Comparison of ENCODE assay signal across 18 cellular contexts in the genomic region with DNA sequence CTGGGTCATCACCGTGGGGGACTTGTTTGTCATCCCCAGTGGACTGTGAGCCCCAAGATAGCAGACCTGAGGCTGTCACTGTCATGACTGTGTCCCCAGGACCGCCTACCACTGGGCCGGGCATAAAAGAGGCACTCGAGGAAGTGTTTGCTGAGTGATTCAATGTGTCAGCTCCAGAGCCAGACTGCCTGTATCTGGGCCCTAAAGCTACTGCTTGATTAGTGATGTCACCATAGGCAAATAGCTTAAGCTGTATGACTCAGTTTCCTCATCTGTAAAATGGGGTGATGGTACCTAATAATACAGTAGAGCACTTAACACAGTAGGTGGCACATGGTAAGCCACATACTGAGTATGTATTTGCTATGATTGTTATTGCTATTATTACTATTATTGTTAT. TPM values are rescaled to one million over a fixed set of nuclear protein-coding genes. Genes with fewer than 3 reads are reported as not detected.
DNase-seq lines count a peak whose midpoint lies in the region; ATAC-seq and TF ChIP-seq lines count a peak whose summit lies in the region.
"Had no signal": no experiment of that assay in that cellular context is flagged by ENCODE, and none has a peak within 500 bp of the region (broad histone marks: within the 10 kb centered on the region; RNA-seq: fewer than 3 reads in every experiment).

No MANE protein-coding gene starts in this region.

- H3K27me3 ChIP-seq in upper lobe of right lung: no peaks in the 10 kb centered on the region

- H3K9me3 ChIP-seq in upper lobe of right lung: no peaks in the 10 kb centered on the region
- H3K9me3 ChIP-seq: HAP-1 had no signal

- H3K27ac ChIP-seq in upper lobe of right lung (no peak overlapping the region), substantia nigra (ENCODE audit: low read depth, low read length, poor library complexity, severe bottlenecking) (no peak overlapping the region)
- H3K27ac ChIP-seq: HL-60 had no signal

- intact Hi-C loops in upper lobe of right lung (cut with DNase I): no loop called here

- DNase-seq in RKO (ENCODE audit: low spot score) (peak; percentile 38), upper lobe of right lung (peak; percentile 76), substantia nigra (lab: John Stamatoyannopoulos, UW) (no peak), HPDE6-E6E7 (ENCODE audit: extremely low spot score) (no peak)
- DNase-seq: Calu3; CD4-positive, CD25-positive, alpha-beta regulatory T cell; DMS79; NCI-H187 treated with DMSO at 0.1 percent for 48 hours; NCI-H2171; NCI-H446 treated with DMSO at 0.1 percent for 48 hours; NK-92 treated with Interleukin-12 subunit alpha and Interleukin-12 subunit beta, amount 100 ng/mL, for 24 hours; RPMI8226 had no signal

- no peak overlapping the region for H3K4me3 ChIP-seq in upper lobe of right lung
- H3K4me3 ChIP-seq: HAP-1 had no signal

- ATAC-seq in esophagus mucosa (peak; percentile 69), upper lobe of right lung (peak; percentile 80), GM21723 (IDR thresholded peaks at IDR 0.05; ENCODE audit: unreplicated experiment) (no peak)

- TF ChIP-seq CTCF in upper lobe of right lung (IDR thresholded peaks at IDR 0.05): no peak

- H3K4me1 ChIP-seq in upper lobe of right lung: peaks cover 3% of the 10 kb centered on the region
- H3K4me1 ChIP-seq: HAP-1 had no signal

- peaks cover 77% of the 10 kb centered on the region for H3K36me3 ChIP-seq in upper lobe of right lung

RNA-seq across cellular contexts. Expression of a gene that starts 11.2 kb away (rescaled TPM):
- total RNA-seq in esophagus mucosa: 8.0 TPM
- total RNA-seq in upper lobe of right lung: 7.6 TPM
- total RNA-seq: B cell; CD4-positive, CD25-positive, alpha-beta regulatory T cell; OCI-LY7 had no signal

RNA-seq across cellular contexts. Expression of a gene that starts 16.4 kb away (rescaled TPM):
- total RNA-seq in esophagus mucosa (11.8 TPM), upper lobe of right lung (40.8 TPM)
- total RNA-seq: OCI-LY7 had no signal

RNA-seq across cellular contexts. Expression of a gene that starts 38.9 kb away (rescaled TPM):
- total RNA-seq in esophagus mucosa (not detected), upper lobe of right lung (not detected)
- total RNA-seq: B cell; CD4-positive, CD25-positive, alpha-beta regulatory T cell; OCI-LY7 had no signal

RNA-seq across cellular contexts. Expression of a gene that starts 46.7 kb away (rescaled TPM):
- total RNA-seq in esophagus mucosa (not detected), upper lobe of right lung (not detected)
- total RNA-seq: B cell; Calu3; CD4-positive, CD25-positive, alpha-beta regulatory T cell; OCI-LY7 had no signal

Comparison
In these comparisons a context has a peak if more than half of its experiments do, and no peak if none do; other contexts are left out.
1. DNase-seq: peak in RKO (single experiment) and upper lobe of right lung (single experiment); none in substantia nigra (0 of 49) and HPDE6-E6E7 (single experiment).